In genomic region chr22:45246060-45246985, GRCh38 we compare ENCODE assay signal across 8 cellular contexts. TPM values are rescaled to one million over a fixed set of nuclear protein-coding genes. Genes with fewer than 3 reads are reported as not detected.
DNase-seq lines count a peak whose midpoint lies in the region; ATAC-seq, FAIRE-seq and TF ChIP-seq lines count a peak whose summit lies in the region.

No MANE protein-coding gene starts in this region.

- no peaks in the 10 kb centered on the region for H3K27me3 Mint-ChIP-seq in activated naive CD8-positive, alpha-beta T cell
- no peaks in the 10 kb centered on the region for H3K27me3 Mint-ChIP-seq in activated naive CD8-positive, alpha-beta T cell treated with anti-CD3 and anti-CD28 coated beads for 36 hours

- 34 to 44% methylated on average over 13 of the region's 13 CpGs for WGBS in lower leg skin, 2 donors

- intact Hi-C loops in breast epithelium (cut with DNase I; ENCODE audit: low total_unique reads) = no loop called here
- intact Hi-C loops in lower leg skin (cut with DNase I; ENCODE audit: low total_unique reads) = no loop called here

- H3K4me3 Mint-ChIP-seq in activated naive CD8-positive, alpha-beta T cell = no peak overlapping the region
- H3K4me3 Mint-ChIP-seq in activated naive CD8-positive, alpha-beta T cell treated with anti-CD3 and anti-CD28 coated beads for 36 hours = no peak overlapping the region

- DNase-seq in activated naive CD8-positive, alpha-beta T cell treated with anti-CD3 and anti-CD28 coated beads for 36 hours = no peak
- DNase-seq in breast epithelium (ENCODE audit: low spot score in 2 of 2) (no peak), lower leg skin (ENCODE audit: low spot score in 2 of 2) (peak; percentile 73 to 93), urothelium cell line (ENCODE audit: low spot score) (peak; percentile 89), GM19239 (ENCODE audit: insufficient read length, low spot score) (no peak), WERI-Rb-1 (no peak)

- FAIRE-seq in urothelium cell line (lab: Jason Lieb, UNC) (peak; percentile 13), GM19239 (lab: Jason Lieb, UNC) (no peak)

- H3K27ac ChIP-seq in breast epithelium = peak overlapping the region; percentile 62 to 87
- no peak overlapping the region for H3K27ac ChIP-seq in WERI-Rb-1

- H3K27me3 ChIP-seq in breast epithelium = no peaks in the 10 kb centered on the region
- no peaks in the 10 kb centered on the region for H3K27me3 ChIP-seq in WERI-Rb-1 (ENCODE audit: insufficient read depth, low read depth, severe bottlenecking)

- H3K27ac Mint-ChIP-seq in activated naive CD8-positive, alpha-beta T cell = peak overlapping the region; percentile 76
- no peak overlapping the region for H3K27ac Mint-ChIP-seq in activated naive CD8-positive, alpha-beta T cell treated with anti-CD3 and anti-CD28 coated beads for 36 hours

- H3K4me1 ChIP-seq in breast epithelium = no peaks in the 10 kb centered on the region

- H3K4me1 Mint-ChIP-seq in activated naive CD8-positive, alpha-beta T cell (ENCODE audit: low read depth) = peaks cover 16% of the 10 kb centered on the region
- peaks cover 7% of the 10 kb centered on the region for H3K4me1 Mint-ChIP-seq in activated naive CD8-positive, alpha-beta T cell treated with anti-CD3 and anti-CD28 coated beads for 36 hours

- no peaks in the 10 kb centered on the region for H3K36me3 Mint-ChIP-seq in activated naive CD8-positive, alpha-beta T cell
- no peaks in the 10 kb centered on the region for H3K36me3 Mint-ChIP-seq in activated naive CD8-positive, alpha-beta T cell treated with anti-CD3 and anti-CD28 coated beads for 36 hours

- H3K36me3 ChIP-seq in breast epithelium (no peaks in the 10 kb centered on the region), WERI-Rb-1 (no peaks in the 10 kb centered on the region)

- H3K4me3 ChIP-seq in breast epithelium (no peak overlapping the region), lower leg skin (ENCODE audit: low read depth, poor library complexity, severe bottlenecking) (no peak overlapping the region), WERI-Rb-1 (ENCODE audit: low read depth, low read length) (no peak overlapping the region)

- TF ChIP-seq POLR2A in breast epithelium (IDR thresholded peaks at IDR 0.05) (no peak), lower leg skin (IDR thresholded peaks at IDR 0.05) (no peak)

- no peaks in the 10 kb centered on the region for H3K9me3 Mint-ChIP-seq in activated naive CD8-positive, alpha-beta T cell (ENCODE audit: low read depth)
- H3K9me3 Mint-ChIP-seq in activated naive CD8-positive, alpha-beta T cell treated with anti-CD3 and anti-CD28 coated beads for 36 hours = no peaks in the 10 kb centered on the region

- H3K9me3 ChIP-seq in breast epithelium = no peaks in the 10 kb centered on the region
- no peaks in the 10 kb centered on the region for H3K9me3 ChIP-seq in WERI-Rb-1 (ENCODE audit: severe bottlenecking)

- no peak for TF ChIP-seq CTCF in breast epithelium (IDR thresholded peaks at IDR 0.05)
- no peak for TF ChIP-seq CTCF in lower leg skin (IDR thresholded peaks at IDR 0.05)
- TF ChIP-seq CTCF in WERI-Rb-1 (IDR thresholded peaks at IDR 0.05; ENCODE audit: low read depth, low read length) = no peak

- no peak for ATAC-seq in GM19397 (IDR thresholded peaks at IDR 0.05; ENCODE audit: unreplicated experiment)

RNA-seq across cellular contexts. Expression of gene KIAA0930, which starts 5.6 kb away (rescaled TPM):
- 10 to 100 TPM; 28.0 to 28.6 TPM for total RNA-seq in activated naive CD8-positive, alpha-beta T cell treated with anti-CD3 and anti-CD28 coated beads for 36 hours
- total RNA-seq in breast epithelium (10 to 100 TPM; 29.4 to 45.3 (median 35.1) TPM), lower leg skin (100 to 1,000 TPM in 1 of 4 donors, 10 to 100 TPM in 3; 47.6 to 143 (median 96.8) TPM)

RNA-seq across cellular contexts. Expression of gene UPK3A, which starts 38.4 kb away (rescaled TPM):
- total RNA-seq in activated naive CD8-positive, alpha-beta T cell treated with anti-CD3 and anti-CD28 coated beads for 36 hours = not detected
- not detected for total RNA-seq in breast epithelium
- under 1 TPM in 1 of 4 donors, not detected in 3; 0.49 TPM for total RNA-seq in lower leg skin

Comparison
In these comparisons a context has a peak if more than half of its experiments do, and no peak if none do; other contexts are left out.
1. DNase-seq: peak in lower leg skin (2 of 2) and urothelium cell line (single experiment); none in activated naive CD8-positive, alpha-beta T cell treated with anti-CD3 and anti-CD28 coated beads for 36 hours (single experiment), breast epithelium (0 of 2), GM19239 (single experiment) and WERI-Rb-1 (single experiment).